8 cellular contexts compared by ENCODE assay signal in the genomic region with DNA sequence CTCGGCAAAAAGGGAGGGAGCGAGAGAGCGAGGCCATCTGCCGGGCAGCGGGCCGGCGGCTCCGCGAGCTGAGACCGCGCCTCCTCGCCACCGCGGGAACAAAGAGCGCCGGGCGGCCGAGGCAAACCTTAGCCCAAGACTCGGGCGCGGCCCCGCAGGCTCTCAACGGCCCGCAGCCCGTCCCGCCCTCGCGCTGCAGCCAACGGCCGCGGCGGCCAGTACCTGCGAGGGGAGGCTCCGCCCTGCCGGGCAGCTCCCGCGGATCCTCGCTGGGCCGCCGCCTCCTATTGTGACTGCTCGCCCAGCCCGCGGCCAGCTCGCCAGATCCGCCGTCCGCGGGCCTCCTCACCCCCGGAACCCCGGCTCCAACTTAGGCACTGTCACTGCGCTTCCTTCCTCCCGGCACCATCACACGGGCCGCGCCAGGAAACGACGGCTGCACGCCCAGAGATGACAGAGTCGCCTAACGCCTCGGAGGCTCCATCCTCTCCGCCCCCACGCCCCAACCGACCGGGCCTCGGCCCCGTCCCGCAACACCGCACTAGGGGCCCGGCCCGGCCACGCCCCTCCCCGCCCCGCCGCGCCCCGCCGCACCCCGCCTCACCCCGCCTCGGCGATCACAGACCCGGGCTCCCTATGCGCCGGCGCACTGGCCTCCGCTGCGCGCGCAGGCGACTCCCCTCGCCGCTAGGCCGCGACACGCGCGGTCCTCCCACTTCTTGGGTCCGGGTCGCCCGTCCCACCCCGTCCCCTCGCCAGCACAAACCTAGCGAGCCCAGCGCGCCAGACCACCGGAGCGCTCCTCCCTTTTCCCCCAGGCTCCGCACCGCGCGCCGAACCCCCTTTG. TPM values are rescaled to one million over a fixed set of nuclear protein-coding genes. Genes with fewer than 3 reads are reported as not detected.
DNase-seq lines count a peak whose midpoint lies in the region; ATAC-seq, FAIRE-seq and TF ChIP-seq lines count a peak whose summit lies in the region.

No MANE protein-coding gene starts in this region.

- H3K27me3 ChIP-seq in BJ (ENCODE audit: control insufficient read depth, insufficient read depth, low read length) (no peaks in the 10 kb centered on the region), HepG2 (ENCODE audit: control insufficient read depth in 1 of 2, insufficient read depth in 2 of 2, low read length in 2 of 2) (no peaks in the 10 kb centered on the region; a peak in 1 of 5 replicates)

- H2AFZ ChIP-seq in HepG2 (ENCODE audit: low read length), result no peak overlapping the region

- peaks cover 28% of the 10 kb centered on the region for H3K4me1 ChIP-seq in HepG2 (ENCODE audit: insufficient read depth, low read length)

- no peak for FAIRE-seq in HepG2 (lab: Jason Lieb, UNC)

- H3K79me2 ChIP-seq in HepG2 (ENCODE audit: insufficient read depth, low read length), result peaks cover 47% of the 10 kb centered on the region

- no peaks in the 10 kb centered on the region for H3K9me3 Mint-ChIP-seq in activated CD4-positive, alpha-beta T cell treated with anti-CD3 and anti-CD28 coated beads, Interleukin-2, amount 10 ng/mL, durations not matched to agents 7 days and 5 days

- 0 out of 2 replicates have a peak, but pooled peaks cover 2% of the 10 kb centered on the region for H4K20me1 ChIP-seq in HepG2 (ENCODE audit: insufficient read depth, low read length)

- H3K4me2 ChIP-seq in HepG2 (ENCODE audit: low read depth, low read length), result peak overlapping the region; percentile 71

- CTCF ChIA-PET in BJ (lab: Yijun Ruan, JAX) (interaction anchor here (1.1 kb wide), 1 partner anchor 114 kb away, joined by 3 read pairs; no protein-coding TSS in a partner anchor), HepG2 (lab: Yijun Ruan, JAX; ENCODE audit: low intra/inter-chr PET ratio, low total read pairs) (no interaction called here)
- CTCF ChIA-PET in activated CD4-positive, alpha-beta T cell treated with anti-CD3 and anti-CD28 coated beads, Interleukin-2, amount 10 ng/mL, durations not matched to agents 7 days and 5 days (lab: Charles Lee), result no interaction called here

- TF ChIP-seq POLR2A in HepG2 (IDR thresholded peaks at IDR 0.05; ENCODE audit: insufficient read depth in 1 of 2, low read depth in 2 of 2, low read length in 2 of 2), result peak; percentile 56 to 64

- in situ Hi-C loops in HepG2 (cut with HindIII; ENCODE audit: extremely low pct_ligation_motif_present, low pct_unique_long_range_greater_than_20kb), result no loop called here

- peak overlapping the region; percentile 76 for H3K9ac ChIP-seq in HepG2 (ENCODE audit: insufficient read depth, low read depth, low read length)

- peaks cover 9% of the 10 kb centered on the region for H3K36me3 Mint-ChIP-seq in activated CD4-positive, alpha-beta T cell treated with anti-CD3 and anti-CD28 coated beads, Interleukin-2, amount 10 ng/mL, durations not matched to agents 7 days and 5 days (ENCODE audit: low read depth)

- TF ChIP-seq RAD21 in HepG2 (CRISPR knock-in tag; IDR thresholded peaks at IDR 0.05), result no peak; the same call in 1 of the 2 replicates

- POLR2A ChIA-PET in BJ (lab: Charles Lee), result no interaction called here
- POLR2A ChIA-PET in activated CD4-positive, alpha-beta T cell treated with anti-CD3 and anti-CD28 coated beads, Interleukin-2, amount 10 ng/mL, durations not matched to agents 7 days and 5 days (lab: Charles Lee), result no interaction called here
- POLR2A ChIA-PET in HepG2 (lab: Yijun Ruan, JAX), result interaction anchor here (1.0 to 2.4 kb wide), 6 partner anchors 8 to 143 kb away, joined by 4 to 11 read pairs (median 6); a partner anchor contains a TSS

- peak; percentile 8 to 34; a peak in 1 of 4 replicates for TF ChIP-seq EP300 in HepG2 (IDR thresholded peaks at IDR 0.05; ENCODE audit: low read depth in 2 of 2, low read length in 2 of 2)
- no peak; the same call in 1 of the 2 replicates for TF ChIP-seq EP300 in HepG2 (CRISPR knock-in tag; IDR thresholded peaks at IDR 0.05; ENCODE audit: borderline replicate concordance)

- H3K27me3 Mint-ChIP-seq in activated CD4-positive, alpha-beta T cell treated with anti-CD3 and anti-CD28 coated beads, Interleukin-2, amount 10 ng/mL, durations not matched to agents 7 days and 5 days, result no peaks in the 10 kb centered on the region

- peak overlapping the region; percentile 95 for H3K4me3 Mint-ChIP-seq in activated CD4-positive, alpha-beta T cell treated with anti-CD3 and anti-CD28 coated beads, Interleukin-2, amount 10 ng/mL, durations not matched to agents 7 days and 5 days

- H3K4me3 ChIP-seq in BJ (ENCODE audit: low read depth, low read length) (peak overlapping the region; percentile 94), HepG2 (replicated peaks in 1 of 3; ENCODE audit: insufficient read depth in 1 of 3, low read depth in 2 of 3, low read length in 3 of 3) (peak overlapping the region; percentile 77 to 100 (median 85))

- peak overlapping the region; percentile 98 for H3K27ac Mint-ChIP-seq in activated CD4-positive, alpha-beta T cell treated with anti-CD3 and anti-CD28 coated beads, Interleukin-2, amount 10 ng/mL, durations not matched to agents 7 days and 5 days

- H3K4me1 Mint-ChIP-seq in activated CD4-positive, alpha-beta T cell treated with anti-CD3 and anti-CD28 coated beads, Interleukin-2, amount 10 ng/mL, durations not matched to agents 7 days and 5 days, result peaks cover 42% of the 10 kb centered on the region

- no TSS peak for BruUV-seq in HepG2 (replicated peaks; lab: Mats Ljungman, UMichigan)

- no peaks in the 10 kb centered on the region for H3K36me3 ChIP-seq in BJ (ENCODE audit: control insufficient read depth, insufficient read depth, low read length)
- peaks cover 0 to 6% of the 10 kb centered on the region in 2 experiments; a peak in 1 of 5 replicates for H3K36me3 ChIP-seq in HepG2 (replicated peaks in 1 of 2; ENCODE audit: control insufficient read depth in 1 of 2, insufficient read depth in 2 of 2, low read length in 2 of 2)

- DNase-seq in BJ (ENCODE audit: low read depth), result no peak
- peak; percentile 67 for DNase-seq in GM19240 (ENCODE audit: insufficient read length, low spot score)
- peak; percentile 43 for DNase-seq in NCI-H524 treated with DMSO at 0.1 percent for 48 hours (lab: John Stamatoyannopoulos, UW)
- peak; percentile 88 for DNase-seq in activated CD4-positive, alpha-beta T cell treated with anti-CD3 and anti-CD28 coated beads, Interleukin-2, amount 10 ng/mL, durations not matched to agents 7 days and 5 days
- peak; percentile 20 for DNase-seq in cortex of kidney (lab: John Stamatoyannopoulos, UW)
- DNase-seq in HepG2 (ENCODE audit: low spot score), result peak; percentile 77
- peak; percentile 90 to 91 for DNase-seq in stimulated activated CD4-positive, alpha-beta T cell treated with anti-CD3 and anti-CD28 coated beads, Interleukin-2, amount 100 ng/mL, for 48 hours

- no peaks in the 10 kb centered on the region for H3K9me3 ChIP-seq in HepG2 (ENCODE audit: low read length)

- peak; percentile 72 for ATAC-seq in HG03442 (IDR thresholded peaks at IDR 0.05; ENCODE audit: unreplicated experiment)
- peak; percentile 88 for ATAC-seq in HepG2

- H3K27ac ChIP-seq in HepG2 (ENCODE audit: extremely low read length, insufficient read depth, low read length), result peak overlapping the region; percentile 84

- WGBS in HepG2 (ENCODE audit: low lambda C conversion rate), result 0% methylated on average over 1 of the region's 113 CpGs

- intact Hi-C loops in HepG2 (cut with micrococcal nuclease; ENCODE audit: unreplicated experiment), result loop anchor here (10.0 kb wide), 1 partner anchor 84 kb away; no protein-coding TSS in a partner anchor

- TF ChIP-seq CTCF in BJ (IDR thresholded peaks at IDR 0.05; ENCODE audit: insufficient read depth, low read depth, low read length) (no peak), HepG2 (CRISPR knock-in tag; IDR thresholded peaks at IDR 0.05) (peak; percentile 45)

TF ChIP-seq in HepG2, 621 proteins besides CTCF, POLR2A, EP300 and RAD21 (continues in another document):
- no peak; the same call in 1 of the 2 replicates for TF ChIP-seq HDAC2 (CRISPR knock-in tag; IDR thresholded peaks at IDR 0.05)
- no peak for TF ChIP-seq ZNF660 (CRISPR knock-in tag; IDR thresholded peaks at IDR 0.05; ENCODE audit: borderline replicate concordance, low read depth)

RNA-seq across cellular contexts. Expression of a gene that starts 0.5 kb away (rescaled TPM):
- polyA plus RNA-seq in BJ (2011; rRNA removed), result 14.3 and 20.0 TPM in 2 replicates
- 34.2 and 40.1 TPM in 2 replicates for polyA minus RNA-seq in BJ (2011; rRNA and poly(A)+ RNA removed)
- total RNA-seq in activated CD4-positive, alpha-beta T cell treated with anti-CD3 and anti-CD28 coated beads, Interleukin-2, amount 10 ng/mL, durations not matched to agents 7 days and 5 days, result 10 to 100 TPM; 37.6 to 45.1 TPM
- 9.1 and 16.2 TPM in 2 replicates for total RNA-seq in HepG2 (2016; rRNA removed; fragmentation: Illumina TruSeq; extraction: Trizol)
- total RNA-seq in HepG2 (2016; cell fraction: cytosol; rRNA removed; fragmentation: Illumina TruSeq; extraction: Trizol; ENCODE audit: low read depth), result 6.7 and 7.6 TPM in 2 replicates
- total RNA-seq in HepG2 (2016; cell fraction: insoluble cytoplasmic fraction; rRNA removed; fragmentation: Illumina TruSeq; extraction: Trizol), result 8.0 and 14.4 TPM in 2 replicates
- total RNA-seq in HepG2 (2016; cell fraction: membrane; rRNA removed; fragmentation: Illumina TruSeq; extraction: Trizol), result 13.6 and 14.3 TPM in 2 replicates
- 10.3 and 11.7 TPM in 2 replicates for total RNA-seq in HepG2 (2016; cell fraction: nucleus; rRNA removed; fragmentation: Illumina TruSeq; extraction: Trizol)
- polyA plus RNA-seq in HepG2 (2011; rRNA removed), result 24.8 and 32.1 TPM in 2 replicates
- polyA plus RNA-seq in HepG2 (2011; cell fraction: cytosol; rRNA removed), result 18.3 and 19.4 TPM in 2 replicates
- polyA plus RNA-seq in HepG2 (2011; cell fraction: nucleus; rRNA removed), result 18.0 and 18.4 TPM in 2 replicates
- 13.1 and 14.4 TPM in 2 replicates for polyA plus RNA-seq in HepG2 (2012)
- 1.8 and 2.4 TPM in 2 replicates for polyA plus RNA-seq in HepG2 (2016; cell fraction: cytosol; fragmentation: Illumina TruSeq; extraction: Trizol; ENCODE audit: low read depth)
- 18.8 and 19.6 TPM in 2 replicates for polyA plus RNA-seq in HepG2 (2016; cell fraction: insoluble cytoplasmic fraction; fragmentation: Illumina TruSeq; extraction: Trizol; ENCODE audit: low read depth)
- 8.9 and 9.0 TPM in 2 replicates for polyA plus RNA-seq in HepG2 (2016; cell fraction: membrane; fragmentation: Illumina TruSeq; extraction: Trizol; ENCODE audit: low read depth)
- 14.3 and 15.2 TPM in 2 replicates for polyA plus RNA-seq in HepG2 (2016; cell fraction: nucleus; fragmentation: Illumina TruSeq; extraction: Trizol; ENCODE audit: insufficient read depth, low read depth)
- polyA minus RNA-seq in HepG2 (2011; rRNA and poly(A)+ RNA removed; ENCODE audit: low replicate concordance), result 76.4 and 85.4 TPM in 2 replicates
- 15.9 and 21.4 TPM in 2 replicates for polyA minus RNA-seq in HepG2 (2011; cell fraction: cytosol; rRNA and poly(A)+ RNA removed)
- polyA minus RNA-seq in HepG2 (2011; cell fraction: nucleus; rRNA and poly(A)+ RNA removed), result 24.9 and 25.5 TPM in 2 replicates
